ENCODE assay signal across 16 cellular contexts in the genomic region with DNA sequence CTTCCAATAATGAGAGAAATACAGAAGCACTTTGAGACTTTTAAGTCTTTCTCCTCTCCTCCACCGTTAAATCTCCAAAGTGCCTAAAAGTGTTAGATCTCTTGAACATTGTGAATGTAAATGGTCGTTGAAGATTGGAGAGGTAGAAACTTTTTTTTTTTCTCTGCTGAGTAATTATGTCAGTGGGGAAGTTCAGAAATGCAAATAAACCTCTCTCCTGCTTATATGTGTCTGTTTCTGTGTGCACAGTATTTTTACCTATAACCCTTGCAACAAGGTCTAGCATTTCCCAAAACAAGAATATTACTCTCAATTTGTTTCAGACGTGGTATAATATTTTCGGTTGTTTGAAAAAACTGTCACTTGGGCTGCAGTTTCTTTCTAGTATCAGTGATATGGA.
"Had no signal": no experiment of that assay in that cellular context is flagged by ENCODE, and none has a peak within 500 bp of the region (broad histone marks: within the 10 kb centered on the region; RNA-seq: fewer than 3 reads in every experiment).

No MANE protein-coding gene starts in this region.

- H3K4me3 ChIP-seq: ascending aorta, lung, psoas muscle, right lobe of liver, tibial artery, uterus had no signal

- H3K27ac ChIP-seq: ascending aorta, psoas muscle, right lobe of liver, tibial artery, uterus, VCaP had no signal

- H3K9me3 ChIP-seq: ascending aorta, psoas muscle, right lobe of liver, tibial artery, uterus had no signal

- ATAC-seq: esophagus mucosa; left cardiac atrium; psoas muscle; stimulated activated memory B cell treated with anti-CD40 and anti-IgM and Interleukin-4, amounts not matched to agents 10 μg/mL and 1 μg/mL and 100 μg/mL, for 72 hours had no signal

- H3K4me1 ChIP-seq: ascending aorta, psoas muscle, right lobe of liver, tibial artery, uterus had no signal

- H3K36me3 ChIP-seq: ascending aorta, right lobe of liver, tibial artery, uterus had no signal

- FAIRE-seq: bronchial epithelial cell had no signal

- DNase-seq: activated CD4-positive, alpha-beta memory T cell treated with anti-CD3 and anti-CD28 coated beads, Interleukin-2, amount 10 ng/mL, durations not matched to agents 7 days and 5 days; activated naive CD4-positive, alpha-beta T cell; left cardiac atrium; midbrain; naive B cell; occipital lobe; psoas muscle; right lobe of liver; tibial artery; uterus had no signal

- H3K27me3 Mint-ChIP-seq: activated CD4-positive, alpha-beta memory T cell treated with anti-CD3 and anti-CD28 coated beads, Interleukin-2, amount 10 ng/mL, durations not matched to agents 7 days and 5 days; naive B cell; stimulated activated memory B cell treated with anti-CD40 and anti-IgM and Interleukin-4, amounts not matched to agents 10 μg/mL and 1 μg/mL and 100 μg/mL, for 72 hours had no signal

- H3K4me3 Mint-ChIP-seq: activated CD4-positive, alpha-beta memory T cell treated with anti-CD3 and anti-CD28 coated beads, Interleukin-2, amount 10 ng/mL, durations not matched to agents 7 days and 5 days; naive B cell; stimulated activated memory B cell treated with anti-CD40 and anti-IgM and Interleukin-4, amounts not matched to agents 10 μg/mL and 1 μg/mL and 100 μg/mL, for 72 hours had no signal

- H3K36me3 Mint-ChIP-seq: naive B cell; stimulated activated memory B cell treated with anti-CD40 and anti-IgM and Interleukin-4, amounts not matched to agents 10 μg/mL and 1 μg/mL and 100 μg/mL, for 72 hours had no signal

- H3K27ac Mint-ChIP-seq: activated CD4-positive, alpha-beta memory T cell treated with anti-CD3 and anti-CD28 coated beads, Interleukin-2, amount 10 ng/mL, durations not matched to agents 7 days and 5 days; naive B cell; stimulated activated memory B cell treated with anti-CD40 and anti-IgM and Interleukin-4, amounts not matched to agents 10 μg/mL and 1 μg/mL and 100 μg/mL, for 72 hours had no signal

- H3K27me3 ChIP-seq: ascending aorta, right lobe of liver, tibial artery, uterus had no signal

- H3K4me1 Mint-ChIP-seq: activated CD4-positive, alpha-beta memory T cell treated with anti-CD3 and anti-CD28 coated beads, Interleukin-2, amount 10 ng/mL, durations not matched to agents 7 days and 5 days; naive B cell; stimulated activated memory B cell treated with anti-CD40 and anti-IgM and Interleukin-4, amounts not matched to agents 10 μg/mL and 1 μg/mL and 100 μg/mL, for 72 hours had no signal
